ENCODE assay signal across 18 cellular contexts in the genomic region with DNA sequence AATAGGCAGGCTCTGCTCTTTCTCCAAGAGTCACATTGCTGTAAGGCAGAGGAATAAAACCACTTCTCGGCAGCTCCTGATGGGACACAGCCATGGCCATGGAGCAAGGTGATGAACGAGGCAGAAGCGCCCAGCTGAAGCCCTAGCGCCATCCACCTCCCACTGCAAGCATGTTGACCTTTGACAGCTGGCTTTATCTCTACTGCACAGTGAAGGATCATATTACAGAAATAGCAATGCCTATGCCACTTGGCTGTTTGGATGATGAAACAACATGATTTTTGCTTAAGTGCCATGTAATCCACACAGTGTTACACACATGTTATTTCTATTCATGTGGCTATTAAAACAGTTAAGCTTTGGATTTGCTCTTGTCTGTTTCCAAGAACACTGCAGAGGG.
DNase-seq lines count a peak whose midpoint lies in the region; TF ChIP-seq lines count a peak whose summit lies in the region.
"Had no signal": no experiment of that assay in that cellular context is flagged by ENCODE, and none has a peak within 500 bp of the region (broad histone marks: within the 10 kb centered on the region; RNA-seq: fewer than 3 reads in every experiment).

No MANE protein-coding gene starts in this region.

- H3K4me3 ChIP-seq in adipocyte (ENCODE audit: low read length) (no peak overlapping the region), stomach (no peak overlapping the region)
- H3K4me3 ChIP-seq: thoracic aorta had no signal

- intact Hi-C loops in stomach (cut with DNase I; ENCODE audit: low total_unique reads): no loop called here

- DNase-seq in NCI-H1105 treated with DMSO at 0.1 percent for 48 hours (lab: John Stamatoyannopoulos, UW) (peak; percentile 5), NCI-H1105 (lab: John Stamatoyannopoulos, UW) (no peak), MV-4-11 (lab: John Stamatoyannopoulos, UW) (peak; percentile 22), adipocyte (ENCODE audit: low read depth) (peak; percentile 56), iris pigment epithelial cell (ENCODE audit: low read depth) (peak; percentile 46), NCI-H446 treated with DMSO at 0.1 percent for 48 hours (lab: John Stamatoyannopoulos, UW) (no peak), cerebellar nuclear complex (lab: John Stamatoyannopoulos, UW) (no peak), stomach (no peak)
- DNase-seq: 8988T; activated CD4-positive, alpha-beta T cell treated with anti-CD3 and anti-CD28 coated beads, Interleukin-2, amount 10 ng/mL, durations not matched to agents 7 days and 5 days; activated gamma-delta T cell; amygdala; HFFc6; hippocampal formation; mesendoderm; NCI-H1694 treated with DMSO at 0.1 percent for 48 hours; stimulated activated CD4-positive, alpha-beta T cell treated with anti-CD3 and anti-CD28 coated beads, Interleukin-12 subunit alpha, Interleukin-12 subunit beta, amount 100 ng/mL, for 4 hours had no signal

- TF ChIP-seq EP300 in stomach (IDR thresholded peaks at IDR 0.05): no peak

- H3K36me3 ChIP-seq in adipocyte (ENCODE audit: control insufficient read depth, insufficient read depth, low read length, severe bottlenecking) (no peaks in the 10 kb centered on the region), stomach (no peaks in the 10 kb centered on the region)
- H3K36me3 ChIP-seq: thoracic aorta had no signal

- no peak overlapping the region for H3K9ac ChIP-seq in adipocyte (ENCODE audit: low read length)

- H3K9me3 ChIP-seq in adipocyte (ENCODE audit: control insufficient read depth, low read length) (peaks cover 23% of the 10 kb centered on the region), stomach (peaks cover 6 to 15% (median 13%) of the 10 kb centered on the region in 4 donors)

- 52 to 70% (median 58%) methylated on average over 4 of the region's 4 CpGs for WGBS in stomach, 5 donors

- H3K4me1 ChIP-seq in adipocyte (ENCODE audit: control insufficient read depth, insufficient read depth, low read length) (peaks cover 4% of the 10 kb centered on the region), stomach (no peaks in the 10 kb centered on the region)

- H3K27ac ChIP-seq in stomach: no peak overlapping the region
- H3K27ac ChIP-seq: thoracic aorta had no signal

- no peak for TF ChIP-seq CTCF in stomach (IDR thresholded peaks at IDR 0.05)

- TF ChIP-seq POLR2A in stomach (IDR thresholded peaks at IDR 0.05): no peak

- H3K27me3 ChIP-seq in adipocyte (replicated peaks; ENCODE audit: control insufficient read depth, insufficient read depth, low read length) (no peaks in the 10 kb centered on the region), stomach (no peaks in the 10 kb centered on the region)

Comparison
In these comparisons a context has a peak if more than half of its experiments do, and no peak if none do; other contexts are left out.
1. DNase-seq: peak in NCI-H1105 treated with DMSO at 0.1 percent for 48 hours (single experiment), MV-4-11 (single experiment), adipocyte (single experiment) and iris pigment epithelial cell (single experiment); none in NCI-H1105 (single experiment), NCI-H446 treated with DMSO at 0.1 percent for 48 hours (single experiment), cerebellar nuclear complex (0 of 2) and stomach (single experiment).